In genomic region chr1:6802893-6803292, GRCh38 we compare ENCODE assay signal across 22 cellular contexts. TPM values are rescaled to one million over a fixed set of nuclear protein-coding genes. Genes with fewer than 3 reads are reported as not detected.
DNase-seq lines count a peak whose midpoint lies in the region; ATAC-seq, FAIRE-seq and TF ChIP-seq lines count a peak whose summit lies in the region.
"Had no signal": no experiment of that assay in that cellular context is flagged by ENCODE, and none has a peak within 500 bp of the region (broad histone marks: within the 10 kb centered on the region; RNA-seq: fewer than 3 reads in every experiment).

No MANE protein-coding gene starts in this region.

- H4K20me1 ChIP-seq in PC-3 (ENCODE audit: low read length) (peaks cover 40% of the 10 kb centered on the region), astrocyte (ENCODE audit: insufficient read depth, low read length) (peaks cover 57% of the 10 kb centered on the region), osteoblast (ENCODE audit: insufficient read depth, low read length) (peaks cover 14% of the 10 kb centered on the region), MM.1S (ENCODE audit: insufficient read depth, low read length) (no peaks in the 10 kb centered on the region; the same call in 1 of the 2 replicates)

- H3K9ac ChIP-seq in PC-3 (ENCODE audit: low read length), result no peak overlapping the region
- no peak overlapping the region for H3K9ac ChIP-seq in astrocyte (ENCODE audit: low read length)
- no peak overlapping the region for H3K9ac ChIP-seq in MM.1S (ENCODE audit: low read length)

- POLR2A ChIA-PET in PC-3 (lab: Charles Lee; ENCODE audit: unreplicated experiment), result no interaction called here

- H3F3A ChIP-seq in PC-3 (ENCODE audit: low read length, unreplicated experiment) (no peaks in the 10 kb centered on the region), MM.1S (ENCODE audit: insufficient read depth, low read length) (no peaks in the 10 kb centered on the region)

- no peak overlapping the region for H3K4me3 Mint-ChIP-seq in astrocyte (ENCODE audit: unreplicated experiment)
- no peak overlapping the region for H3K4me3 Mint-ChIP-seq in Calu3 (ENCODE audit: low read depth, unreplicated experiment)
- H3K4me3 Mint-ChIP-seq: CD8-positive, alpha-beta T cell had no signal

- BruUV-seq in PC-3 (replicated peaks; lab: Mats Ljungman, UMichigan) (no TSS peak), Calu3 (replicated peaks; lab: Mats Ljungman, UMichigan) (no TSS peak)

- CTCF ChIA-PET in PC-3 (lab: Charles Lee), result no interaction called here
- CTCF ChIA-PET in Calu3 (lab: Charles Lee), result interaction anchor here (0.7 kb wide), 1 partner anchor 580 kb away, joined by 4 read pairs; no protein-coding TSS in a partner anchor

- H3K9me2 ChIP-seq in PC-3 (replicated peaks; ENCODE audit: low read length) (no peaks in the 10 kb centered on the region), MM.1S (replicated peaks; ENCODE audit: insufficient read depth, low read length) (no peaks in the 10 kb centered on the region)

- H3K4me3 ChIP-seq in cardiac muscle cell, result no peak overlapping the region
- no peak overlapping the region for H3K4me3 ChIP-seq in PC-3 (ENCODE audit: low read length)
- no peak overlapping the region for H3K4me3 ChIP-seq in astrocyte (ENCODE audit: insufficient read depth, low read depth, low read length)
- H3K4me3 ChIP-seq in osteoblast (ENCODE audit: insufficient read depth, low read length), result no peak overlapping the region
- no peak overlapping the region for H3K4me3 ChIP-seq in MM.1S (ENCODE audit: low read length)

- no peak for DNase-seq in cardiac muscle cell (ENCODE audit: low read depth in 1 of 2, low spot score in 1 of 2)
- DNase-seq in Right ventricle myocardium superior, result no peak
- no peak for DNase-seq in PC-3
- no peak for DNase-seq in astrocyte (ENCODE audit: low read depth)
- DNase-seq in osteoblast (ENCODE audit: insufficient read length, low spot score, missing footprints), result no peak
- DNase-seq in foreskin keratinocyte, result no peak
- no peak for DNase-seq in Calu3
- DNase-seq in MM.1S, result no peak
- DNase-seq: 8988T; AML-193; C1 segment of cervical spinal cord; CD8-positive, alpha-beta T cell; GDM1; NCI-H1417; NCI-H1694 treated with DMSO at 0.1 percent for 48 hours; NCI-H2081 treated with DMSO at 0.1 percent for 48 hours; NCI-H2171 treated with DMSO at 0.1 percent for 48 hours; NCI-H526 had no signal

- H3K27me3 ChIP-seq in cardiac muscle cell, result no peaks in the 10 kb centered on the region
- H3K27me3 ChIP-seq in PC-3 (ENCODE audit: low read length), result no peaks in the 10 kb centered on the region
- no peaks in the 10 kb centered on the region for H3K27me3 ChIP-seq in astrocyte (ENCODE audit: insufficient read depth, low read length)
- no peaks in the 10 kb centered on the region for H3K27me3 ChIP-seq in osteoblast (ENCODE audit: insufficient read depth, low read length)
- H3K27me3 ChIP-seq in foreskin keratinocyte, result no peaks in the 10 kb centered on the region
- no peaks in the 10 kb centered on the region for H3K27me3 ChIP-seq in MM.1S (replicated peaks; ENCODE audit: insufficient read depth, low read length)

- H3K4me1 ChIP-seq in cardiac muscle cell (ENCODE audit: low read depth) (peaks cover 61% of the 10 kb centered on the region), PC-3 (ENCODE audit: insufficient read depth, low read length) (peaks cover 10% of the 10 kb centered on the region), astrocyte (ENCODE audit: insufficient read depth, low read length) (peaks cover 3% of the 10 kb centered on the region), osteoblast (ENCODE audit: insufficient read depth, low read length) (peaks cover 26% of the 10 kb centered on the region), foreskin keratinocyte (peaks cover 14% of the 10 kb centered on the region), MM.1S (ENCODE audit: low read length) (peaks cover 8% of the 10 kb centered on the region)

- H3K27me3 Mint-ChIP-seq in astrocyte (ENCODE audit: low read depth, unreplicated experiment), result no peaks in the 10 kb centered on the region
- H3K27me3 Mint-ChIP-seq in Calu3 (ENCODE audit: unreplicated experiment), result no peaks in the 10 kb centered on the region
- H3K27me3 Mint-ChIP-seq: IgD-negative memory B cell had no signal

- no peaks in the 10 kb centered on the region for H3K36me3 ChIP-seq in cardiac muscle cell
- H3K36me3 ChIP-seq in PC-3 (ENCODE audit: low read depth, low read length), result no peaks in the 10 kb centered on the region
- H3K36me3 ChIP-seq in astrocyte (ENCODE audit: insufficient read depth, low read length), result no peaks in the 10 kb centered on the region
- H3K36me3 ChIP-seq in osteoblast (ENCODE audit: insufficient read depth, low read length), result no peaks in the 10 kb centered on the region
- H3K36me3 ChIP-seq in MM.1S (replicated peaks; ENCODE audit: insufficient read depth, low read length), result no peaks in the 10 kb centered on the region

- no peaks in the 10 kb centered on the region for H3K9me3 Mint-ChIP-seq in astrocyte (ENCODE audit: unreplicated experiment)
- H3K9me3 Mint-ChIP-seq in Calu3 (ENCODE audit: low read depth, unreplicated experiment), result no peaks in the 10 kb centered on the region
- H3K9me3 Mint-ChIP-seq: CD8-positive, alpha-beta T cell; IgD-negative memory B cell had no signal

- H3K79me2 ChIP-seq in PC-3 (ENCODE audit: low read length) (peaks cover 66% of the 10 kb centered on the region), astrocyte (ENCODE audit: insufficient read depth, low read length) (peaks cover 80% of the 10 kb centered on the region), osteoblast (ENCODE audit: insufficient read depth, low read length) (peaks cover 80% of the 10 kb centered on the region), MM.1S (ENCODE audit: low read length) (peaks cover 90% of the 10 kb centered on the region)

- H3K27ac Mint-ChIP-seq in astrocyte (ENCODE audit: unreplicated experiment), result no peak overlapping the region
- H3K27ac Mint-ChIP-seq in Calu3 (ENCODE audit: unreplicated experiment), result no peak overlapping the region
- H3K27ac Mint-ChIP-seq: CD8-positive, alpha-beta T cell had no signal

- H3K9me3 ChIP-seq in cardiac muscle cell (ENCODE audit: low read depth) (no peaks in the 10 kb centered on the region), PC-3 (ENCODE audit: low read length) (no peaks in the 10 kb centered on the region), astrocyte (ENCODE audit: insufficient read depth, low read depth, low read length) (no peaks in the 10 kb centered on the region), osteoblast (ENCODE audit: low read depth, low read length) (no peaks in the 10 kb centered on the region), MM.1S (replicated peaks; ENCODE audit: insufficient read depth, low read length) (no peaks in the 10 kb centered on the region)

- H3K36me3 Mint-ChIP-seq in astrocyte (ENCODE audit: low read depth, unreplicated experiment) (no peaks in the 10 kb centered on the region), Calu3 (ENCODE audit: insufficient read depth, unreplicated experiment) (no peaks in the 10 kb centered on the region)

- H2AFZ ChIP-seq in PC-3 (ENCODE audit: low read length) (no peak overlapping the region), astrocyte (ENCODE audit: low read depth, low read length) (no peak overlapping the region), osteoblast (ENCODE audit: low read length) (no peak overlapping the region), MM.1S (ENCODE audit: low read length) (no peak overlapping the region)

- H3K27ac ChIP-seq in cardiac muscle cell (peak overlapping the region; percentile 93), PC-3 (ENCODE audit: low read length) (no peak overlapping the region), astrocyte (ENCODE audit: low read depth, low read length) (no peak overlapping the region), osteoblast (ENCODE audit: low read depth, low read length) (peak overlapping the region; percentile 60), foreskin keratinocyte (no peak overlapping the region), MM.1S (ENCODE audit: low read length) (no peak overlapping the region)

- intact Hi-C loops in Right ventricle myocardium superior (cut with DNase I) (no loop called here), PC-3 (cut with micrococcal nuclease) (no loop called here), Calu3 (cut with micrococcal nuclease; ENCODE audit: unreplicated experiment) (no loop called here)

- no peak for FAIRE-seq in astrocyte (lab: Jason Lieb, UNC)
- FAIRE-seq: GM18507, GM19239 had no signal

- ATAC-seq in Right ventricle myocardium superior (ENCODE audit: poor library complexity) (no peak), PC-3 (peak; percentile 7), foreskin keratinocyte (no peak)
- ATAC-seq: CD8-positive, alpha-beta T cell; Right ventricle myocardium inferior had no signal

- H3K4me1 Mint-ChIP-seq in astrocyte (ENCODE audit: low read depth, unreplicated experiment) (peaks cover 18% of the 10 kb centered on the region), Calu3 (ENCODE audit: low read depth, unreplicated experiment) (peaks cover 14% of the 10 kb centered on the region)

- TF ChIP-seq CTCF in cardiac muscle cell (IDR thresholded peaks at IDR 0.05; ENCODE audit: low read depth, low read length), result no peak
- no peak for TF ChIP-seq CTCF in PC-3 (conservative IDR thresholded peaks at IDR 0.05; ENCODE audit: low read depth, low read length)
- no peak for TF ChIP-seq CTCF in astrocyte (IDR thresholded peaks at IDR 0.05; ENCODE audit: insufficient read depth, low read depth, low read length)
- TF ChIP-seq CTCF in osteoblast (IDR thresholded peaks at IDR 0.05; ENCODE audit: extremely low read depth, low read depth, low read length), result no peak
- TF ChIP-seq CTCF in foreskin keratinocyte (conservative IDR thresholded peaks at IDR 0.05), result no peak
- TF ChIP-seq CTCF in Calu3 (IDR thresholded peaks at IDR 0.05; ENCODE audit: unreplicated experiment), result no peak
- no peak for TF ChIP-seq CTCF in MM.1S (IDR thresholded peaks at IDR 0.05; ENCODE audit: low read length)

- 0 out of 2 replicates have a peak overlapping the region, but pooled peaks have one; percentile 0 for H3K4me2 ChIP-seq in PC-3 (ENCODE audit: low read length)
- H3K4me2 ChIP-seq in astrocyte (ENCODE audit: low read length), result peak overlapping the region; percentile 3
- H3K4me2 ChIP-seq in osteoblast (ENCODE audit: insufficient read depth, low read length), result no peak overlapping the region
- no peak overlapping the region for H3K4me2 ChIP-seq in MM.1S (ENCODE audit: low read depth, low read length)

RNA-seq across cellular contexts. Expression of gene CAMTA1, which starts 17.6 kb away (rescaled TPM):
- total RNA-seq in cardiac muscle cell, result 209 and 213 TPM in 2 replicates
- polyA plus RNA-seq in cardiac muscle cell, result 336 and 341 TPM in 2 replicates
- 153 TPM for total RNA-seq in Right ventricle myocardium superior
- 40.8 and 42.5 TPM in 2 replicates for total RNA-seq in PC-3 (2014; rRNA removed)
- 69.2 and 77.6 TPM in 2 replicates for total RNA-seq in astrocyte
- total RNA-seq in osteoblast, result 38.0 and 47.4 TPM in 2 replicates
- 51.2 and 55.7 TPM in 2 replicates for total RNA-seq in foreskin keratinocyte
- 73.6 and 86.7 TPM in 2 replicates for polyA plus RNA-seq in foreskin keratinocyte
- total RNA-seq in Calu3 (2022), result 50.3 and 55.1 TPM in 2 replicates

Comparison
In these comparisons a context has a peak if more than half of its experiments do, and no peak if none do; other contexts are left out.
1. H3K27ac ChIP-seq: peak in cardiac muscle cell (single experiment) and osteoblast (single experiment); none in PC-3 (single experiment), astrocyte (single experiment), foreskin keratinocyte (single experiment) and MM.1S (single experiment).
2. H3K4me2 ChIP-seq: peak in PC-3 (single experiment) and astrocyte (single experiment); none in osteoblast (single experiment) and MM.1S (single experiment).